ENCODE assay signal across 1 cellular context in the genomic region with DNA sequence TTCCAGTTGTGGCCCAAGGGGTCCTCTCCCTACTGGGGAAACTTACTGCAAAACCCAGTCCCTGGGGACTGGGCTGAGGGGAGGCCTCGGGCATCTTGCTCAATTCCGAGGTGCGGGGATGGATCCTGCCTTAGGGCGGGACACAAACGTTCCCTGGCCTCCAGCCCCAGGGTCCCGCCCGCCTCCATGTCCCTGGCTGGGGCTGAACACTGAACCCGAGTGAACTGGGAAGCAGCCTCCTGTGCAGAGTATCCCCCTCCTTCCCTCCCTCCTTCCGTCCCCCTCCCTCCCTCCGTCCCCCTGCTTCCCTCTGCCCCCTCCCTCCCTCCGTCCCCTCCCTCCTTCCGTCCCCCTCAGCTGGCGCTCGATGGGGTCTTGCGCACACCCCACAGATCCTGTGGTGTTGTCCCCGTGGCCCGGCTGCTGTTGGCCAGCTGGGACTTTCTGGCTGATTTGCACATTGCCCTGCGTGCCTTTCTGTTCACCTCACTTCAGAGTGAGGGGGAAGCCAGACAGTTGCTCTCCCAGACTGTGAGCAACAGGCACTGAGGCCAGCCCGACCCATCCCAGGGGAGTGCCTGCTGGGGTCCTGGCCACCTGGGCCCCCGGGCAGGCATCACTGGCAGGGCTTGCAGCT.
TF ChIP-seq lines count a peak whose summit lies in the region.

No MANE protein-coding gene starts in this region.

TF ChIP-seq in GM23338, 12 proteins besides CTCF, POLR2A, EP300 and RAD21 (continued from another document):
- TF ChIP-seq, protein P1, sequence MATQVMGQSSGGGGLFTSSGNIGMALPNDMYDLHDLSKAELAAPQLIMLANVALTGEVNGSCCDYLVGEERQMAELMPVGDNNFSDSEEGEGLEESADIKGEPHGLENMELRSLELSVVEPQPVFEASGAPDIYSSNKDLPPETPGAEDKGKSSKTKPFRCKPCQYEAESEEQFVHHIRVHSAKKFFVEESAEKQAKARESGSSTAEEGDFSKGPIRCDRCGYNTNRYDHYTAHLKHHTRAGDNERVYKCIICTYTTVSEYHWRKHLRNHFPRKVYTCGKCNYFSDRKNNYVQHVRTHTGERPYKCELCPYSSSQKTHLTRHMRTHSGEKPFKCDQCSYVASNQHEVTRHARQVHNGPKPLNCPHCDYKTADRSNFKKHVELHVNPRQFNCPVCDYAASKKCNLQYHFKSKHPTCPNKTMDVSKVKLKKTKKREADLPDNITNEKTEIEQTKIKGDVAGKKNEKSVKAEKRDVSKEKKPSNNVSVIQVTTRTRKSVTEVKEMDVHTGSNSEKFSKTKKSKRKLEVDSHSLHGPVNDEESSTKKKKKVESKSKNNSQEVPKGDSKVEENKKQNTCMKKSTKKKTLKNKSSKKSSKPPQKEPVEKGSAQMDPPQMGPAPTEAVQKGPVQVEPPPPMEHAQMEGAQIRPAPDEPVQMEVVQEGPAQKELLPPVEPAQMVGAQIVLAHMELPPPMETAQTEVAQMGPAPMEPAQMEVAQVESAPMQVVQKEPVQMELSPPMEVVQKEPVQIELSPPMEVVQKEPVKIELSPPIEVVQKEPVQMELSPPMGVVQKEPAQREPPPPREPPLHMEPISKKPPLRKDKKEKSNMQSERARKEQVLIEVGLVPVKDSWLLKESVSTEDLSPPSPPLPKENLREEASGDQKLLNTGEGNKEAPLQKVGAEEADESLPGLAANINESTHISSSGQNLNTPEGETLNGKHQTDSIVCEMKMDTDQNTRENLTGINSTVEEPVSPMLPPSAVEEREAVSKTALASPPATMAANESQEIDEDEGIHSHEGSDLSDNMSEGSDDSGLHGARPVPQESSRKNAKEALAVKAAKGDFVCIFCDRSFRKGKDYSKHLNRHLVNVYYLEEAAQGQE (IDR thresholded peaks at IDR 0.05; ENCODE audit: unreplicated experiment) = no peak
- TF ChIP-seq EZH2phosphoT487 (IDR thresholded peaks at IDR 0.05; ENCODE audit: unreplicated experiment) = no peak
- TF ChIP-seq ZNF462 (CRISPR knock-in tag; IDR thresholded peaks at IDR 0.05) = no peak
- TF ChIP-seq JUNB (IDR thresholded peaks at IDR 0.05; ENCODE audit: unreplicated experiment) = no peak
- no peak for TF ChIP-seq CREB1 (CRISPR knock-in tag; IDR thresholded peaks at IDR 0.05; ENCODE audit: low read depth)
